8 cellular contexts compared by ENCODE assay signal in the genomic region with DNA sequence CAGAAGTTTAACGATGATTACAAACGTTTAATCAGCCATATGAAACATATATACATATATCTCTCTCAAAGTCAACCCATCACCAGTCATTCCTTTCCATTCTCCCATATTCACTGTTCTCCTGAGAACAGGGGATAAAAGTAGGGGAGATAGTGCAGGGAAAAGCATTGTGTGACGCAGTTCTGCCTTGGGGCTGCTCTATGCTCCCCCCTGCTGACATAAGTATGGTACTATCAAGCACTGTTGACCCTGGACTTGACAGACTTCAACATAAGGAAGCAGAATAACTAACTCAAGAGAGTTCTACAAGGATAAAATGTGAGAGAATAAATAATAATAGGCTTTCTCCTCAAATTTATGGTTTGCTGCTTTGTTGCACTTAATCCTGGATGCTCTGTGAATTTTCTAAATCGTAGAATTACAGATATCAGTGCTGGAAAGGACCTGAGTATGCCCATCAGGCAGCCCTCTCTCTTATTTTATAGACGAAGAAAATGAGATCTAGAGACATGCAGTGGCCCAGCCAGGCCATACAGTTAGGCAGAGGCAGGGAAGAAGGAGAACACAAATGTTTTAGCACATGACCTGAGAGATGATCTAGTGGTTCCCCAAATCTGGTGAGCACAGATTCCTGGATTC.
DNase-seq lines count a peak whose midpoint lies in the region; ATAC-seq, FAIRE-seq and TF ChIP-seq lines count a peak whose summit lies in the region.

No MANE protein-coding gene starts in this region.

- H3K27me3 Mint-ChIP-seq in activated CD4-positive, alpha-beta T cell treated with anti-CD3 and anti-CD28 coated beads, Interleukin-2, amount 10 ng/mL, durations not matched to agents 7 days and 5 days: peaks cover 23% of the 10 kb centered on the region
- no peaks in the 10 kb centered on the region for H3K27me3 Mint-ChIP-seq in glutamatergic neuron (ENCODE audit: unreplicated experiment)

- no peak overlapping the region for H3K4me3 ChIP-seq in retinal pigment epithelial cell (ENCODE audit: low read length)

- TF ChIP-seq POLR2A in GM12892 (IDR thresholded peaks at IDR 0.05; ENCODE audit: low read depth, low read length): no peak

- CTCF ChIA-PET in activated CD4-positive, alpha-beta T cell treated with anti-CD3 and anti-CD28 coated beads, Interleukin-2, amount 10 ng/mL, durations not matched to agents 7 days and 5 days (lab: Charles Lee): interaction anchor here (0.7 to 1.0 kb wide), 2 partner anchors 8 to 15 kb away, joined by 3 read pairs; no protein-coding TSS in a partner anchor

- POLR2A ChIA-PET in activated CD4-positive, alpha-beta T cell treated with anti-CD3 and anti-CD28 coated beads, Interleukin-2, amount 10 ng/mL, durations not matched to agents 7 days and 5 days (lab: Charles Lee): no interaction called here

- ATAC-seq in HG03469 (IDR thresholded peaks at IDR 0.05; ENCODE audit: unreplicated experiment): no peak

- TF ChIP-seq CTCF in glutamatergic neuron (IDR thresholded peaks at IDR 0.05; ENCODE audit: partially characterized antibody, unreplicated experiment) (peak; percentile 81), retinal pigment epithelial cell (conservative IDR thresholded peaks at IDR 0.05; ENCODE audit: low read depth, low read length) (peak; percentile 93)

- no peak overlapping the region for H3K27ac Mint-ChIP-seq in activated CD4-positive, alpha-beta T cell treated with anti-CD3 and anti-CD28 coated beads, Interleukin-2, amount 10 ng/mL, durations not matched to agents 7 days and 5 days
- H3K27ac Mint-ChIP-seq in glutamatergic neuron (ENCODE audit: unreplicated experiment): peak overlapping the region; percentile 88

- H3K4me3 Mint-ChIP-seq in activated CD4-positive, alpha-beta T cell treated with anti-CD3 and anti-CD28 coated beads, Interleukin-2, amount 10 ng/mL, durations not matched to agents 7 days and 5 days: no peak overlapping the region
- peak overlapping the region; percentile 14 for H3K4me3 Mint-ChIP-seq in glutamatergic neuron (ENCODE audit: unreplicated experiment)

- H3K36me3 Mint-ChIP-seq in activated CD4-positive, alpha-beta T cell treated with anti-CD3 and anti-CD28 coated beads, Interleukin-2, amount 10 ng/mL, durations not matched to agents 7 days and 5 days (ENCODE audit: low read depth): no peaks in the 10 kb centered on the region
- no peaks in the 10 kb centered on the region for H3K36me3 Mint-ChIP-seq in glutamatergic neuron (ENCODE audit: unreplicated experiment)

- DNase-seq in AG20443 (ENCODE audit: low spot score) (peak; percentile 76), GM12892 (ENCODE audit: insufficient read length) (peak; percentile 11), NCI-H2171 treated with DMSO at 0.1 percent for 48 hours (lab: John Stamatoyannopoulos, UW) (peak; percentile 52), glutamatergic neuron (peak; percentile 54), retinal pigment epithelial cell (ENCODE audit: low read depth) (no peak), ureter (ENCODE audit: low spot score) (no peak)
- peak; percentile 39 for DNase-seq in activated CD4-positive, alpha-beta T cell treated with anti-CD3 and anti-CD28 coated beads, Interleukin-2, amount 10 ng/mL, durations not matched to agents 7 days and 5 days

- FAIRE-seq in GM12892 (lab: Jason Lieb, UNC): no peak

- H3K9me3 Mint-ChIP-seq in activated CD4-positive, alpha-beta T cell treated with anti-CD3 and anti-CD28 coated beads, Interleukin-2, amount 10 ng/mL, durations not matched to agents 7 days and 5 days: no peaks in the 10 kb centered on the region
- H3K9me3 Mint-ChIP-seq in glutamatergic neuron (ENCODE audit: unreplicated experiment): peaks cover 2% of the 10 kb centered on the region

- peaks cover 6% of the 10 kb centered on the region for H3K4me1 Mint-ChIP-seq in activated CD4-positive, alpha-beta T cell treated with anti-CD3 and anti-CD28 coated beads, Interleukin-2, amount 10 ng/mL, durations not matched to agents 7 days and 5 days
- peaks cover 51% of the 10 kb centered on the region for H3K4me1 Mint-ChIP-seq in glutamatergic neuron (ENCODE audit: low read depth, unreplicated experiment)

Comparison
In these comparisons a context has a peak if more than half of its experiments do, and no peak if none do; other contexts are left out.
1. DNase-seq: peak in AG20443 (single experiment), GM12892 (single experiment), NCI-H2171 treated with DMSO at 0.1 percent for 48 hours (single experiment), activated CD4-positive, alpha-beta T cell treated with anti-CD3 and anti-CD28 coated beads, Interleukin-2, amount 10 ng/mL, durations not matched to agents 7 days and 5 days (single experiment) and glutamatergic neuron (single experiment); none in retinal pigment epithelial cell (single experiment) and ureter (single experiment).